In the genomic region with DNA sequence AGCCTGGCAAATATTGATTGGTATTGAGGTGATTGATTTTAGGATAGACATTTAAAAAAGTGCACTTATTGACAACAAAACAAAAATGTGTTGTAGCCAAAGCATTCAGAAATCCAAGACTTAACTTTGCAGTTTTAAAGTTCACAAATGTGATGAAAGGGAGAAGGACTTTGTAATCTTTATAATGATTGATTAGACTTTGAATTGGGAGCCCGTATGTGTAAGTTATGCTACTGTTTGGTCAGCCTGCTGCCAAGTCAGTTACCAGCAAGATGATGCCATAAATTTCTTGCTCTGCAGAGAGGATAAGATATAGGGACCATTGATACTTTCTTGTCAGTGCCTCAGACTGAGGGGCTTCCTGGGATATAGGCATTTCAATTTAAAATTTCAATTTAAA, we compare ENCODE assay signal across 24 cellular contexts.
"Had no signal": no experiment of that assay in that cellular context is flagged by ENCODE, and none has a peak within 500 bp of the region (broad histone marks: within the 10 kb centered on the region; RNA-seq: fewer than 3 reads in every experiment).

No MANE protein-coding gene starts in this region.

- H3K4me1 Mint-ChIP-seq: stimulated activated naive B cell treated with anti-CD40 and anti-IgM and Interleukin-4, amounts not matched to agents 10 μg/mL and 1 μg/mL and 100 μg/mL, for 72 hours had no signal

- H3K4me3 ChIP-seq: adrenal gland, lung, pancreas, psoas muscle, right atrium auricular region, transverse colon had no signal

- H3K36me3 ChIP-seq: adrenal gland, neutrophil, pancreas, right atrium auricular region, transverse colon had no signal

- H3K27me3 Mint-ChIP-seq: activated naive CD8-positive, alpha-beta T cell; stimulated activated naive B cell treated with anti-CD40 and anti-IgM and Interleukin-4, amounts not matched to agents 10 μg/mL and 1 μg/mL and 100 μg/mL, for 72 hours had no signal

- H3K27me3 ChIP-seq: adrenal gland, neutrophil, pancreas, right atrium auricular region, transverse colon had no signal

- DNase-seq: activated CD4-positive, alpha-beta T cell treated with anti-CD3 and anti-CD28 coated beads for 1 hour; activated CD4-positive, alpha-beta T cell treated with anti-CD3 and anti-CD28 coated beads, Interleukin-2, amount 50 U/mL, for 1 hour; activated CD8-positive, alpha-beta T cell treated with anti-CD3 and anti-CD28 coated beads, Interleukin-2, amount 10 ng/mL, durations not matched to agents 7 days and 5 days; activated gamma-delta T cell treated with Interleukin-2 at 50 U/mL for 16 hours; cortex of kidney; natural killer cell; pancreas; psoas muscle; stimulated activated CD4-positive, alpha-beta T cell treated with anti-CD3 and anti-CD28 coated beads, Interleukin-2, amount 100 ng/mL, for 48 hours; stimulated activated CD8-positive, alpha-beta memory T cell treated with anti-CD3 and anti-CD28 coated beads, Interleukin-4, amount 100 ng/mL, for 48 hours; stimulated activated naive B cell treated with anti-CD40 and anti-IgM and Interleukin-4, amounts not matched to agents 10 μg/mL and 1 μg/mL and 100 μg/mL, for 72 hours; T-helper 1 cell; transverse colon had no signal

- H3K9me3 ChIP-seq: adrenal gland, neutrophil, pancreas, psoas muscle, right atrium auricular region, transverse colon had no signal

- H3K9me3 Mint-ChIP-seq: activated T-helper 1 cell treated with anti-CD3 and anti-CD28 coated beads, Interleukin-12 subunit alpha, Interleukin-12 subunit beta, Interleukin-2, Interleukin-4 antibody, amounts not matched to agents 30 ng/mL and 10 ng/mL and 1 ng/mL, durations not matched to agents 14 hours and 24 hours and 36 hours; natural killer cell had no signal

- H3K27ac Mint-ChIP-seq: activated CD8-positive, alpha-beta T cell treated with anti-CD3 and anti-CD28 coated beads, Interleukin-2, amount 10 ng/mL, durations not matched to agents 7 days and 5 days; activated naive CD8-positive, alpha-beta T cell; activated T-helper 1 cell treated with anti-CD3 and anti-CD28 coated beads, Interleukin-12 subunit alpha, Interleukin-12 subunit beta, Interleukin-2, Interleukin-4 antibody, amounts not matched to agents 30 ng/mL and 10 ng/mL and 1 ng/mL, durations not matched to agents 14 hours and 24 hours and 36 hours; natural killer cell; stimulated activated naive B cell treated with anti-CD40 and anti-IgM and Interleukin-4, amounts not matched to agents 10 μg/mL and 1 μg/mL and 100 μg/mL, for 72 hours had no signal

- H3K27ac ChIP-seq: epithelial cell of prostate, neutrophil, pancreas, psoas muscle, right atrium auricular region had no signal

- FAIRE-seq: kidney, pancreas, urothelium cell line had no signal

- H3K4me3 Mint-ChIP-seq: activated CD8-positive, alpha-beta T cell treated with anti-CD3 and anti-CD28 coated beads, Interleukin-2, amount 10 ng/mL, durations not matched to agents 7 days and 5 days; activated naive CD8-positive, alpha-beta T cell; activated T-helper 1 cell treated with anti-CD3 and anti-CD28 coated beads, Interleukin-12 subunit alpha, Interleukin-12 subunit beta, Interleukin-2, Interleukin-4 antibody, amounts not matched to agents 30 ng/mL and 10 ng/mL and 1 ng/mL, durations not matched to agents 14 hours and 24 hours and 36 hours; endodermal cell; mesothelial cell of epicardium; natural killer cell; stimulated activated naive B cell treated with anti-CD40 and anti-IgM and Interleukin-4, amounts not matched to agents 10 μg/mL and 1 μg/mL and 100 μg/mL, for 72 hours had no signal

- H3K4me1 ChIP-seq: pancreas, transverse colon had no signal
